Comparison of ENCODE assay signal across 7 cellular contexts in the genomic region with DNA sequence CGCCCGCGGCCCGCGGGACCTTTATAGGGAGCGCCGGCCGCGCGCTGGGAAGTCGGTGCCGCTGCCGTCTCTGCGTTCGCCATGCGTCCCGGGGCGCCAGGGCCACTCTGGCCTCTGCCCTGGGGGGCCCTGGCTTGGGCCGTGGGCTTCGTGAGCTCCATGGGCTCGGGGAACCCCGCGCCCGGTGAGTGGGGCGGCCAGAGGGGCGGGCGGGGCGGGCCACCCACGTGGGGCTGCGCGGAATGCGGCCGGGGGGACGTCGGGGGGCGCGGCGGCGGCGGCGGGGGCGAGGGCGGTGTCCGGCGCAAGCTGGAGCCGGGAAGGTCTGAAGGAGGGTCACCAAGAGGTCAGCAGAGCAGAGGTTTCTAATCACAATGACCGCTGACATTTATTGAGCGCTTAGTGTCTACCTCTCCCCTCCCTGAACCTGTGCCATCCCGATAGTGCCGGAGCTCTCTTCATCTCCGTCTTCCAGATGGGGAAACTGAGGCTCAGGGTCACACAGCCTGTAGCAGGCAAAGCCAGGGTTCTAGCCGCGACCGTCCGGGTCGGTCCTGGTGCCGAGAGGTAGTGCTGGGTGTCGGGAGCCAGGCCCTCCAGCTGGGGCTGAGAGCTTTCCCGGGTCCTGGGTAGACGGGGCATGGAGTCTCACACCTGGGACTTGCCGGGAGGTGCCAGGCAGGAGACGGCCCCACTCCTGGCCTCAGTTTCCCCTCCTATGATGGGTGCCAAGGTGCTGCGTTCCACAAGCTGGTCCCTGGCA. TPM values are rescaled to one million over a fixed set of nuclear protein-coding genes. Genes with fewer than 3 reads are reported as not detected.
DNase-seq lines count a peak whose midpoint lies in the region; ATAC-seq and TF ChIP-seq lines count a peak whose summit lies in the region.

Gene FSTL3 (plus strand): TSS at position 50 of the 763 bp plus-strand sequence. CDS start 32 bp downstream, at position 82.

- in situ Hi-C loops in IMR-90 (cut with MboI; ENCODE audit: low sequenced_read_pairs): no loop called here

- H2AFZ ChIP-seq in IMR-90 (replicated peaks; ENCODE audit: low read length, poor library complexity): peak within 1 kb of the TSS; percentile 92

- peak within 1 kb of the TSS; percentile 97 for H3K14ac ChIP-seq in IMR-90 (replicated peaks; ENCODE audit: low read depth, low read length)

- no peaks in the 10 kb centered on the region for H3K27me3 ChIP-seq in IMR-90 (ENCODE audit: control insufficient read depth, insufficient read depth, low read length)
- H3K27me3 ChIP-seq in colonic mucosa: peaks cover 19% of the 10 kb centered on the region

- intact Hi-C loops in IMR-90 (cut with micrococcal nuclease) (no loop called here), colonic mucosa (cut with DNase I) (no loop called here)

- H2AK9ac ChIP-seq in IMR-90 (replicated peaks; ENCODE audit: low read depth, low read length, poor library complexity): peak within 1 kb of the TSS; percentile 99

- H4K8ac ChIP-seq in IMR-90 (ENCODE audit: low read depth in 2 of 2, low read length in 2 of 2): peak within 1 kb of the TSS; percentile 84 to 98

- H3K36me3 ChIP-seq in IMR-90 (ENCODE audit: control insufficient read depth, insufficient read depth, low read length) (no peaks in the 10 kb centered on the region; the same call in 1 of the 2 replicates), colonic mucosa (no peaks in the 10 kb centered on the region)

- H3K4ac ChIP-seq in IMR-90 (ENCODE audit: low read depth, low read length): peak within 1 kb of the TSS; percentile 90

- H4K5ac ChIP-seq in IMR-90 (ENCODE audit: low read depth, low read length): peak within 1 kb of the TSS; percentile 84

- H3K9ac ChIP-seq in IMR-90 (ENCODE audit: low read depth, low read length): peak within 1 kb of the TSS; percentile 90
- H3K9ac ChIP-seq in colonic mucosa (ENCODE audit: low read depth in 2 of 2, low read length in 2 of 2): peak within 1 kb of the TSS; percentile 12 to 70

- H3K23ac ChIP-seq in IMR-90 (ENCODE audit: low read depth, low read length): peak within 1 kb of the TSS; percentile 97

- peak within 1 kb of the TSS; percentile 81 for H3K4me3 ChIP-seq in IMR-90 (ENCODE audit: insufficient read depth, low read depth, low read length)
- H3K4me3 ChIP-seq in colonic mucosa: peak within 1 kb of the TSS; percentile 36

- CTCF ChIA-PET in IMR-90 (lab: Yijun Ruan, JAX): no interaction called here

- H3K9me3 ChIP-seq in IMR-90 (ENCODE audit: control insufficient read depth, insufficient read depth, low read length): no peaks in the 10 kb centered on the region
- no peaks in the 10 kb centered on the region for H3K9me3 ChIP-seq in colonic mucosa

- H2BK120ac ChIP-seq in IMR-90 (ENCODE audit: low read depth, low read length): peak within 1 kb of the TSS; percentile 88

- peak within 1 kb of the TSS; percentile 99 for H2AK5ac ChIP-seq in IMR-90 (ENCODE audit: low read depth, low read length)

- ATAC-seq in IMR-90 (ENCODE audit: low read depth): no peak

- WGBS in IMR-90 (ENCODE audit: extremely low coverage in 2 of 2, insufficient read length in 1 of 2), 2 experiments: 4% methylated on average over 30 of the region's 63 CpGs; no CpG with 5 or more reads in 1 of the 2 experiments

- H2BK20ac ChIP-seq in IMR-90 (ENCODE audit: low read depth, low read length): peak within 1 kb of the TSS; percentile 80

- H3K27ac ChIP-seq in IMR-90 (ENCODE audit: insufficient read depth, low read length) (peak within 1 kb of the TSS; percentile 78), colonic mucosa (peak within 1 kb of the TSS; percentile 62)

- H3K9me1 ChIP-seq in IMR-90 (ENCODE audit: insufficient read depth, low read length): peaks cover 12% of the 10 kb centered on the region

- peak within 1 kb of the TSS; percentile 94 for H3K56ac ChIP-seq in IMR-90 (ENCODE audit: extremely low read depth, insufficient read depth, low read length)

- H4K91ac ChIP-seq in IMR-90 (ENCODE audit: insufficient read depth, low read depth, low read length): peak within 1 kb of the TSS; percentile 97

- no peak for TF ChIP-seq CTCF in IMR-90 (conservative IDR thresholded peaks at IDR 0.05; ENCODE audit: low read depth, low read length)
- TF ChIP-seq CTCF in colonic mucosa (IDR thresholded peaks at IDR 0.05): no peak

- peaks cover 22% of the 10 kb centered on the region for H3K4me1 ChIP-seq in IMR-90 (ENCODE audit: control insufficient read depth, insufficient read depth, low read length)
- H3K4me1 ChIP-seq in colonic mucosa: no peaks in the 10 kb centered on the region

- H3K79me1 ChIP-seq in IMR-90 (ENCODE audit: low read depth in 1 of 2, low read length in 2 of 2): peaks cover 13 to 42% of the 10 kb centered on the region in 2 experiments; a peak in 3 of 4 replicates

- H2BK5ac ChIP-seq in IMR-90 (ENCODE audit: low read depth, low read length, poor library complexity, severe bottlenecking): peak within 1 kb of the TSS; percentile 89

- TF ChIP-seq POLR2A in IMR-90 (IDR thresholded peaks at IDR 0.05; ENCODE audit: low read depth, low read length): peak; percentile 91

- no peak for TF ChIP-seq RAD21 in IMR-90 (IDR thresholded peaks at IDR 0.05; ENCODE audit: low read length)

- dilution Hi-C loops in IMR-90 (cut with HindIII; ENCODE audit: low sequenced_read_pairs, unreplicated experiment): no loop called here

- H3K4me2 ChIP-seq in IMR-90 (ENCODE audit: low read depth, low read length): peak within 1 kb of the TSS; percentile 88

- peak within 1 kb of the TSS; percentile 81; the same call in 2 of the 3 replicates for H2BK15ac ChIP-seq in IMR-90 (ENCODE audit: low read depth, low read length)

- BruUV-seq in IMR-90 (replicated peaks; lab: Mats Ljungman, UMichigan): no TSS peak

- DNase-seq in IMR-90: no peak
- DNase-seq in colonic mucosa: no peak
- DNase-seq in mesenteric fat pad (ENCODE audit: low spot score): no peak
- DNase-seq in ureter (ENCODE audit: low spot score): no peak
- no peak for DNase-seq in amygdala (lab: John Stamatoyannopoulos, UW)
- DNase-seq in NCI-H2107 treated with DMSO at 0.1 percent for 48 hours (lab: John Stamatoyannopoulos, UW; ENCODE audit: unreplicated experiment): no peak
- no peak for DNase-seq in NCI-H2196 treated with DMSO at 0.1 percent for 48 hours (lab: John Stamatoyannopoulos, UW; ENCODE audit: unreplicated experiment)

- POLR2A ChIA-PET in IMR-90 (lab: Charles Lee; ENCODE audit: unreplicated experiment): interaction anchor here (0.7 kb wide), 2 partner anchors 76 to 280 kb away, joined by 3 read pairs; no protein-coding TSS in a partner anchor

- H4K20me1 ChIP-seq in IMR-90 (ENCODE audit: insufficient read depth, low read length): peaks cover 15% of the 10 kb centered on the region

- peak within 1 kb of the TSS; percentile 58 for H3K18ac ChIP-seq in IMR-90 (ENCODE audit: low read depth, low read length)

TF ChIP-seq in IMR-90, 13 proteins besides CTCF, POLR2A, EP300 and RAD21:
- TF ChIP-seq MXI1 (IDR thresholded peaks at IDR 0.05; ENCODE audit: borderline replicate concordance, low read depth, low read length) (no peak), MAZ (IDR thresholded peaks at IDR 0.05; ENCODE audit: borderline replicate concordance, low read depth, low read length) (peak; percentile 19; the same call in 1 of the 2 replicates)

RNA-seq across cellular contexts. Expression of gene FSTL3, which starts in this region (rescaled TPM):
- total RNA-seq in IMR-90 (2012; rRNA removed) (32.3 and 39.4 TPM in 2 replicates), colonic mucosa (10 to 100 TPM in 1 of 2 donors, 1 to 10 TPM in 1; 4.5 to 10.1 TPM), mesenteric fat pad (193 TPM), ureter (29.8 TPM)
- 76.9 and 107 TPM in 2 replicates for polyA plus RNA-seq in IMR-90 (2012; rRNA removed)
- 42.3 and 113 TPM in 2 replicates for polyA plus RNA-seq in IMR-90 (2012; cell fraction: cytosol; rRNA removed)
- 262 and 579 TPM in 2 replicates for polyA plus RNA-seq in IMR-90 (2012; cell fraction: nucleus; rRNA removed; ENCODE audit: low replicate concordance)
